1 cellular context compared by ENCODE assay signal in genomic region chr1:12203216-12204007, GRCh38.
TF ChIP-seq lines count a peak whose summit lies in the region.

No MANE protein-coding gene starts in this region.

TF ChIP-seq in GM12878, 131 proteins besides CTCF, POLR2A, EP300 and RAD21:
- no peak for TF ChIP-seq HDAC2 (IDR thresholded peaks at IDR 0.05)
- no peak for TF ChIP-seq SUZ12 (IDR thresholded peaks at IDR 0.05; ENCODE audit: unreplicated experiment)
- no peak for TF ChIP-seq PKNOX1 (IDR thresholded peaks at IDR 0.05)
- peak; percentile 83 for TF ChIP-seq ZNF24 (IDR thresholded peaks at IDR 0.05)
- peak; percentile 46; the same call in 1 of the 2 replicates for TF ChIP-seq MLLT1 (IDR thresholded peaks at IDR 0.05)
- no peak for TF ChIP-seq PRDM15 (CRISPR knock-in tag; IDR thresholded peaks at IDR 0.05)
- no peak for TF ChIP-seq EGR1 (IDR thresholded peaks at IDR 0.05; ENCODE audit: borderline replicate concordance in 1 of 2, low read depth in 2 of 2, low read length in 2 of 2)
TF ChIP-seq in GM12878: peak in this region for 2.
